In the genomic region with DNA sequence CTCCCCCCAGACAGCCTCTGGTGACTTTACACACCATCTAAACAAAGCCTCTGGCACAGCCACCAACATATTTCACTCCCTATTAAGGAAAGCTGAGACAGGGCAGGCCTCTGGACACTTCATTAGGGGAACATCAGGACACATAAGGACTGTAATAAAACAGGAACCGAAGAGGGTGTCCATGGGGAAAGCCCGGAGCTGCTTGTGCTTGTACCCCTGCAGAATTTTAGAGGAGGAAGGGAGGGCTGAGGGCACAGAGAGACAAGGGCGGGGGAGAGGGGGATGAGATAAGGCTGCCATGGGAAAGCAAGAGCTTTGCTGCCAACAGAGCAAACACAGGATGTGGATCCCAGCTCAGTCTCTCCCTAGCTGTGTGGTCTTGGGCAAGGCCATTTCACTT, we compare ENCODE assay signal across 18 cellular contexts.
A peak's percentile ranks its signal among the peaks of the same experiment; 100 is the strongest.
DNase-seq lines count a peak whose midpoint lies in the region; ATAC-seq and TF ChIP-seq lines count a peak whose summit lies in the region.
"Had no signal": no experiment of that assay in that cellular context is flagged by ENCODE, and none has a peak within 500 bp of the region (broad histone marks: within the 10 kb centered on the region; RNA-seq: fewer than 3 reads in every experiment).

No MANE protein-coding gene starts in this region.

- WGBS in testis, 2 donors: 50 to 60% methylated on average over 3 of the region's 3 CpGs

- intact Hi-C loops in Right ventricle myocardium superior (cut with DNase I): no loop called here
- intact Hi-C loops in left ventricle myocardium inferior (cut with micrococcal nuclease): no loop called here
- intact Hi-C loops in testis (cut with DNase I; ENCODE audit: low total_unique reads): no loop called here

- ATAC-seq in Right ventricle myocardium superior (ENCODE audit: poor library complexity) (peak; percentile 12), HG03159 (IDR thresholded peaks at IDR 0.05; ENCODE audit: unreplicated experiment) (no peak)
- ATAC-seq: HepG2 had no signal

- no peaks in the 10 kb centered on the region for H3K36me3 ChIP-seq in left ventricle myocardium inferior
- H3K36me3 ChIP-seq in testis (ENCODE audit: low read depth, missing control alignments): no peaks in the 10 kb centered on the region
- H3K36me3 ChIP-seq: Peyer's patch, SJCRH30 had no signal

- TF ChIP-seq CTCF in left ventricle myocardium inferior (IDR thresholded peaks at IDR 0.05; ENCODE audit: borderline replicate concordance) (no peak), testis (IDR thresholded peaks at IDR 0.05) (no peak)

- H3K4me3 ChIP-seq in left ventricle myocardium inferior (no peak overlapping the region), testis (no peak overlapping the region)
- H3K4me3 ChIP-seq: Peyer's patch, SJCRH30 had no signal

- H3K27ac ChIP-seq in left ventricle myocardium inferior (replicated peaks) (no peak overlapping the region), testis (no peak overlapping the region)
- H3K27ac ChIP-seq: Peyer's patch, SJCRH30 had no signal

- DNase-seq in Right ventricle myocardium superior: no peak
- no peak for DNase-seq in left ventricle myocardium inferior
- peak; percentile 46 for DNase-seq in NCI-H2196 (lab: John Stamatoyannopoulos, UW; ENCODE audit: unreplicated experiment)
- DNase-seq in SHP77 treated with DMSO at 0.1 percent for 48 hours (lab: John Stamatoyannopoulos, UW): peak; percentile 81
- peak; percentile 24 for DNase-seq in testis
- DNase-seq in GM19238 (ENCODE audit: insufficient read length, low spot score): no peak
- DNase-seq in NCI-H226: no peak
- DNase-seq: ACHN; CD4-positive, alpha-beta memory T cell; MM.1S; NCI-H1436; NCI-H2171 treated with DMSO at 0.1 percent for 48 hours; NCI-H526 treated with DMSO at 0.1 percent for 48 hours; Peyer's patch; SJCRH30; T1000 had no signal

- no peaks in the 10 kb centered on the region for H3K27me3 ChIP-seq in left ventricle myocardium inferior (ENCODE audit: low read depth)
- H3K27me3 ChIP-seq in testis: no peaks in the 10 kb centered on the region
- H3K27me3 ChIP-seq: Peyer's patch, SJCRH30 had no signal

- no peak for TF ChIP-seq POLR2A in testis (IDR thresholded peaks at IDR 0.05)

- no peaks in the 10 kb centered on the region for H3K9me3 ChIP-seq in left ventricle myocardium inferior (replicated peaks)
- no peaks in the 10 kb centered on the region for H3K9me3 ChIP-seq in testis
- H3K9me3 ChIP-seq: Peyer's patch, SJCRH30 had no signal

- H3K4me1 ChIP-seq in left ventricle myocardium inferior (no peaks in the 10 kb centered on the region), testis (peaks cover 2% of the 10 kb centered on the region)
- H3K4me1 ChIP-seq: Peyer's patch had no signal

Comparison
In these comparisons a context has a peak if more than half of its experiments do, and no peak if none do; other contexts are left out.
1. DNase-seq: peak in NCI-H2196 (single experiment), SHP77 treated with DMSO at 0.1 percent for 48 hours (single experiment) and testis (single experiment); none in Right ventricle myocardium superior (single experiment), left ventricle myocardium inferior (single experiment), GM19238 (single experiment) and NCI-H226 (single experiment).